In the genomic region with DNA sequence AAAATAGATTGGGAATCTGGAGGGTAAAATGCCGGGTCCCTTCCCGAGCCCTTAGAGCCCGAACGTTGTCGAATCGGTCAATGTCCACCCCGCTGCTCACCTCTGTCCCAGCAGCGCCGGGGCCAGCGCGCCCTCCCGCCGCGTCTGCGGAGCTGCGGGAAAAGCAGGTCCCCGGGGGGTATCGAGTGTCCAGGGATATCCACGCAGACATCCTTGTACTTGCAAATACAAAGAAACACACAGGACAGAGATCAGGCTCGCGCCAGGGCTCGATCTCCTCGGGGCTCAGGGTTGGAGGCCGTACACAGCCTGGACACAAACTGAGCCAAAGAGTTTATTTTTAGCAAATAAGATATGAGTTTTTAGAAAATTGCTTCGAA, we compare ENCODE assay signal across 11 cellular contexts. TPM values are rescaled to one million over a fixed set of nuclear protein-coding genes. Genes with fewer than 3 reads are reported as not detected.
DNase-seq lines count a peak whose midpoint lies in the region; ATAC-seq, FAIRE-seq and TF ChIP-seq lines count a peak whose summit lies in the region.
"Had no signal": no experiment of that assay in that cellular context is flagged by ENCODE, and none has a peak within 500 bp of the region (broad histone marks: within the 10 kb centered on the region; RNA-seq: fewer than 3 reads in every experiment).

No MANE protein-coding gene starts in this region.

- no peaks in the 10 kb centered on the region for H3K36me3 Mint-ChIP-seq in GM23338 (ENCODE audit: low read depth)

- intact Hi-C loops in kidney (cut with DNase I) (loop anchor here (10.0 kb wide), 1 partner anchor 398 kb away; no protein-coding TSS in a partner anchor), psoas muscle (cut with DNase I) (no loop called here)

- no peak overlapping the region for H2AFZ ChIP-seq in GM23338

- H3K4me3 Mint-ChIP-seq in GM23338, result peak overlapping the region; percentile 81

- no peaks in the 10 kb centered on the region for H3K79me2 ChIP-seq in GM23338 (replicated peaks; ENCODE audit: insufficient read depth)

- H3K9ac ChIP-seq in kidney (ENCODE audit: low read length in 2 of 2), result peak overlapping the region in 1 of 2 donors; percentile 31

- no peak for ATAC-seq in GM23338
- no peak for ATAC-seq in psoas muscle
- ATAC-seq in HG03097 (IDR thresholded peaks at IDR 0.05; ENCODE audit: low FRiP score, unreplicated experiment), result no peak
- ATAC-seq: activated CD4-positive, CD25-positive, alpha-beta regulatory T cell treated with anti-CD3 and anti-CD28 coated beads, Interleukin-2, amount 50 U/mL, for 24 hours had no signal

- H3K4me2 ChIP-seq in GM23338, result peak overlapping the region; percentile 99

- no peak for DNase-seq in GM23338 (ENCODE audit: low spot score)
- DNase-seq in choroid plexus epithelial cell (ENCODE audit: low read depth), result no peak
- no peak for DNase-seq in kidney
- no peak for DNase-seq in psoas muscle
- DNase-seq in foreskin melanocyte, result no peak
- DNase-seq in HK-2 (ENCODE audit: unreplicated experiment), result no peak
- no peak for DNase-seq in stimulated activated CD4-positive, alpha-beta T cell treated with anti-CD3 and anti-CD28 coated beads, Interleukin-4, amount 100 ng/mL, for 4 hours
- DNase-seq: NCI-H1092 treated with DMSO at 0.1 percent for 48 hours had no signal

- no peaks in the 10 kb centered on the region for H3K9me3 ChIP-seq in kidney (ENCODE audit: control insufficient read depth in 1 of 2, low read length in 2 of 2)
- no peaks in the 10 kb centered on the region for H3K9me3 ChIP-seq in psoas muscle

- H3K27me3 ChIP-seq in GM23338 (ENCODE audit: insufficient read depth) (peaks cover 96% of the 10 kb centered on the region), psoas muscle (ENCODE audit: insufficient read depth in 3 of 3, low read length in 2 of 3) (peaks cover 14 to 95% (median 58%) of the 10 kb centered on the region in 3 donors)

- H3K4me1 ChIP-seq in GM23338 (ENCODE audit: insufficient read depth) (peaks cover 30% of the 10 kb centered on the region; the same call in 1 of the 2 replicates), kidney (ENCODE audit: control insufficient read depth in 1 of 2, insufficient read depth in 1 of 2, low read depth in 1 of 2, low read length in 2 of 2) (peaks cover 0 to 7% of the 10 kb centered on the region in 2 donors), psoas muscle (peaks cover 10% of the 10 kb centered on the region)

- no peaks in the 10 kb centered on the region for H3K9me2 ChIP-seq in GM23338 (ENCODE audit: insufficient read depth)

- 6 to 10% (median 7%) methylated on average over 25 of the region's 25 CpGs for WGBS in psoas muscle, 3 donors

- H3K27ac ChIP-seq in GM23338 (ENCODE audit: low read depth) (no peak overlapping the region), kidney (ENCODE audit: low read depth in 2 of 2, low read length in 2 of 2) (peak overlapping the region; percentile 33 to 57), psoas muscle (no peak overlapping the region)

- peaks cover 89% of the 10 kb centered on the region for H3K27me3 Mint-ChIP-seq in GM23338 (ENCODE audit: insufficient read depth, low read depth, poor library complexity)

- H3K4me3 ChIP-seq in GM23338, result peak overlapping the region; percentile 82
- H3K4me3 ChIP-seq in choroid plexus epithelial cell (ENCODE audit: low read depth, low read length), result peak overlapping the region; percentile 90
- peak overlapping the region in 1 of 2 donors; percentile 53 for H3K4me3 ChIP-seq in kidney (ENCODE audit: low read length in 2 of 2)
- H3K4me3 ChIP-seq in psoas muscle, result peak overlapping the region; percentile 33

- H3F3A ChIP-seq in GM23338 (replicated peaks; ENCODE audit: low read depth), result peaks cover 15% of the 10 kb centered on the region

- no peak for FAIRE-seq in kidney (lab: Jason Lieb, UNC)

- H3K9me3 Mint-ChIP-seq in GM23338, result peaks cover 8% of the 10 kb centered on the region; the same call in 1 of the 3 replicates
- H3K9me3 Mint-ChIP-seq: activated T-helper 2 cell treated with anti-CD3 and anti-CD28 coated beads, Interferon-gamma antibody, Interleukin-2, Interleukin-4, amounts not matched to agents 10 μg/mL and 5 μg/mL and 100 μg/mL, durations not matched to agents 14 hours and 24 hours and 36 hours had no signal

- peaks cover 24% of the 10 kb centered on the region for H4K20me1 ChIP-seq in GM23338 (replicated peaks; ENCODE audit: insufficient read depth)

- H3K27ac Mint-ChIP-seq in GM23338, result no peak overlapping the region
- H3K27ac Mint-ChIP-seq: activated T-helper 2 cell treated with anti-CD3 and anti-CD28 coated beads, Interferon-gamma antibody, Interleukin-2, Interleukin-4, amounts not matched to agents 10 μg/mL and 5 μg/mL and 100 μg/mL, durations not matched to agents 14 hours and 24 hours and 36 hours had no signal

- no peaks in the 10 kb centered on the region for H3K36me3 ChIP-seq in GM23338 (ENCODE audit: insufficient read depth)
- H3K36me3 ChIP-seq in kidney (ENCODE audit: control insufficient read depth in 1 of 2, insufficient read depth in 2 of 2, low read length in 2 of 2), result no peaks in the 10 kb centered on the region
- no peaks in the 10 kb centered on the region for H3K36me3 ChIP-seq in psoas muscle (ENCODE audit: insufficient read depth in 1 of 2, low read depth in 1 of 2)

- H3K4me1 Mint-ChIP-seq in GM23338, result peaks cover 32% of the 10 kb centered on the region

- TF ChIP-seq CTCF in GM23338 (conservative IDR thresholded peaks at IDR 0.05; ENCODE audit: low read depth in 2 of 2) (no peak), choroid plexus epithelial cell (conservative IDR thresholded peaks at IDR 0.05; ENCODE audit: low read depth, low read length) (no peak), kidney (IDR thresholded peaks at IDR 0.05; ENCODE audit: borderline replicate concordance, extremely low read depth, insufficient read depth) (no peak), psoas muscle (IDR thresholded peaks at IDR 0.05) (no peak)

TF ChIP-seq in GM23338, 12 proteins besides CTCF, POLR2A, EP300 and RAD21 (continues in another document):
- TF ChIP-seq, protein P1, sequence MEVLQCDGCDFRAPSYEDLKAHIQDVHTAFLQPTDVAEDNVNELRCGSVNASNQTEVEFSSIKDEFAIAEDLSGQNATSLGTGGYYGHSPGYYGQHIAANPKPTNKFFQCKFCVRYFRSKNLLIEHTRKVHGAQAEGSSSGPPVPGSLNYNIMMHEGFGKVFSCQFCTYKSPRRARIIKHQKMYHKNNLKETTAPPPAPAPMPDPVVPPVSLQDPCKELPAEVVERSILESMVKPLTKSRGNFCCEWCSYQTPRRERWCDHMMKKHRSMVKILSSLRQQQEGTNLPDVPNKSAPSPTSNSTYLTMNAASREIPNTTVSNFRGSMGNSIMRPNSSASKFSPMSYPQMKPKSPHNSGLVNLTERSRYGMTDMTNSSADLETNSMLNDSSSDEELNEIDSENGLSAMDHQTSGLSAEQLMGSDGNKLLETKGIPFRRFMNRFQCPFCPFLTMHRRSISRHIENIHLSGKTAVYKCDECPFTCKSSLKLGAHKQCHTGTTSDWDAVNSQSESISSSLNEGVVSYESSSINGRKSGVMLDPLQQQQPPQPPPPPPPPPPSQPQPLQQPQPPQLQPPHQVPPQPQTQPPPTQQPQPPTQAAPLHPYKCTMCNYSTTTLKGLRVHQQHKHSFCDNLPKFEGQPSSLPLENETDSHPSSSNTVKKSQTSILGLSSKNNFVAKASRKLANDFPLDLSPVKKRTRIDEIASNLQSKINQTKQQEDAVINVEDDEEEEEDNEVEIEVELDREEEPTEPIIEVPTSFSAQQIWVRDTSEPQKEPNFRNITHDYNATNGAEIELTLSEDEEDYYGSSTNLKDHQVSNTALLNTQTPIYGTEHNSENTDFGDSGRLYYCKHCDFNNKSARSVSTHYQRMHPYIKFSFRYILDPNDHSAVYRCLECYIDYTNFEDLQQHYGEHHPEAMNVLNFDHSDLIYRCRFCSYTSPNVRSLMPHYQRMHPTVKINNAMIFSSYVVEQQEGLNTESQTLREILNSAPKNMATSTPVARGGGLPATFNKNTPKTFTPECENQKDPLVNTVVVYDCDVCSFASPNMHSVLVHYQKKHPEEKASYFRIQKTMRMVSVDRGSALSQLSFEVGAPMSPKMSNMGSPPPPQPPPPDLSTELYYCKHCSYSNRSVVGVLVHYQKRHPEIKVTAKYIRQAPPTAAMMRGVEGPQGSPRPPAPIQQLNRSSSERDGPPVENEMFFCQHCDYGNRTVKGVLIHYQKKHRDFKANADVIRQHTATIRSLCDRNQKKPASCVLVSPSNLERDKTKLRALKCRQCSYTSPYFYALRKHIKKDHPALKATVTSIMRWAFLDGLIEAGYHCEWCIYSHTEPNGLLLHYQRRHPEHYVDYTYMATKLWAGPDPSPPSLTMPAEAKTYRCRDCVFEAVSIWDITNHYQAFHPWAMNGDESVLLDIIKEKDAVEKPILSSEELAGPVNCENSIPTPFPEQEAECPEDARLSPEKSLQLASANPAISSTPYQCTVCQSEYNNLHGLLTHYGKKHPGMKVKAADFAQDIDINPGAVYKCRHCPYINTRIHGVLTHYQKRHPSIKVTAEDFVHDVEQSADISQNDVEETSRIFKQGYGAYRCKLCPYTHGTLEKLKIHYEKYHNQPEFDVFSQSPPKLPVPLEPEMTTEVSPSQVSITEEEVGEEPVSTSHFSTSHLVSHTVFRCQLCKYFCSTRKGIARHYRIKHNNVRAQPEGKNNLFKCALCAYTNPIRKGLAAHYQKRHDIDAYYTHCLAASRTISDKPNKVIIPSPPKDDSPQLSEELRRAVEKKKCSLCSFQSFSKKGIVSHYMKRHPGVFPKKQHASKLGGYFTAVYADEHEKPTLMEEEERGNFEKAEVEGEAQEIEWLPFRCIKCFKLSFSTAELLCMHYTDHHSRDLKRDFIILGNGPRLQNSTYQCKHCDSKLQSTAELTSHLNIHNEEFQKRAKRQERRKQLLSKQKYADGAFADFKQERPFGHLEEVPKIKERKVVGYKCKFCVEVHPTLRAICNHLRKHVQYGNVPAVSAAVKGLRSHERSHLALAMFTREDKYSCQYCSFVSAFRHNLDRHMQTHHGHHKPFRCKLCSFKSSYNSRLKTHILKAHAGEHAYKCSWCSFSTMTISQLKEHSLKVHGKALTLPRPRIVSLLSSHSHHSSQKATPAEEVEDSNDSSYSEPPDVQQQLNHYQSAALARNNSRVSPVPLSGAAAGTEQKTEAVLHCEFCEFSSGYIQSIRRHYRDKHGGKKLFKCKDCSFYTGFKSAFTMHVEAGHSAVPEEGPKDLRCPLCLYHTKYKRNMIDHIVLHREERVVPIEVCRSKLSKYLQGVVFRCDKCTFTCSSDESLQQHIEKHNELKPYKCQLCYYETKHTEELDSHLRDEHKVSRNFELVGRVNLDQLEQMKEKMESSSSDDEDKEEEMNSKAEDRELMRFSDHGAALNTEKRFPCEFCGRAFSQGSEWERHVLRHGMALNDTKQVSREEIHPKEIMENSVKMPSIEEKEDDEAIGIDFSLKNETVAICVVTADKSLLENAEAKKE (CRISPR knock-in tag; IDR thresholded peaks at IDR 0.05), result no peak
- TF ChIP-seq EZH2 (IDR thresholded peaks at IDR 0.05; ENCODE audit: low read depth, unreplicated experiment), result no peak

RNA-seq across cellular contexts. Expression of gene GATA6, which starts 2.3 kb away (rescaled TPM):
- total RNA-seq in GM23338 (2014; rRNA removed; shearing (Covaris generic)), result not detected in 2 replicates
- polyA plus RNA-seq in GM23338 (2016; fragmentation: Nextera tagmentation; extraction: Ambion mirVana) (0.08 and 0.30 TPM in 2 replicates), kidney (ENCODE audit: insufficient read depth, low read depth, low replicate concordance) (1.7 TPM), psoas muscle (under 1 TPM; 0.27 to 0.36 (median 0.35) TPM)
- total RNA-seq in kidney (10.9 TPM), psoas muscle (under 1 TPM; 0.53 to 0.92 (median 0.81) TPM)
- total RNA-seq: activated T-helper 2 cell treated with anti-CD3 and anti-CD28 coated beads, Interferon-gamma antibody, Interleukin-2, Interleukin-4, amounts not matched to agents 10 μg/mL and 5 μg/mL and 100 μg/mL, durations not matched to agents 14 hours and 24 hours and 36 hours had no signal

Comparison
In these comparisons a context has a peak if more than half of its experiments do, and no peak if none do; other contexts are left out.
1. H3K27ac ChIP-seq: peak in kidney (2 of 2); none in GM23338 (single experiment) and psoas muscle (single experiment).